Comparison of ENCODE assay signal across 20 cellular contexts in the genomic region with DNA sequence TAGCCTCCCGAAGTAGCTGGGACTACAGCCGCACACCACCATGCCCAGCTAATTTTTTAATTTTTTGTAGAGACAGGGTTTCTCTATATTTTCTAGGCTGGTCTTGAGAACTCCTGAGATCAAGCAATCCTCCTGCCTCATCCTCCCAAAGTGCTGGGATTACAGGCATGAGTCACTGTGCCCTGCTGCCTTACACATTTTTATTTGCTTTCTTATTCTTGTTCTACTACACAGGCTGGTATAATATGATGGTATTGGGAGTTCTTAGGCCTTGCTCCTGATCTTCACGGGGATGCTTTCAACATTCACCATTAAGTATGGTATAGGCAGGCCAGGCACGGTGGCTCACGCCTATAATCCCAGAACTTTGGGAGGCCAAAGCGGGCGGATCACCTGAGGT. TPM values are rescaled to one million over a fixed set of nuclear protein-coding genes. Genes with fewer than 3 reads are reported as not detected.
A peak's percentile ranks its signal among the peaks of the same experiment; 100 is the strongest.
DNase-seq lines count a peak whose midpoint lies in the region; ATAC-seq and TF ChIP-seq lines count a peak whose summit lies in the region.
"Had no signal": no experiment of that assay in that cellular context is flagged by ENCODE, and none has a peak within 500 bp of the region (broad histone marks: within the 10 kb centered on the region; RNA-seq: fewer than 3 reads in every experiment).

No MANE protein-coding gene starts in this region.

- H4K5ac ChIP-seq in IMR-90 (ENCODE audit: low read depth, low read length): no peak overlapping the region

- in situ Hi-C loops in IMR-90 (cut with MboI; ENCODE audit: low sequenced_read_pairs): no loop called here

- H3K27ac Mint-ChIP-seq in GM23338 (peak overlapping the region; percentile 8; the same call in 1 of the 2 replicates), progenitor cell of endocrine pancreas (peak overlapping the region; percentile 64)
- no peak overlapping the region for H3K27ac Mint-ChIP-seq in activated CD4-positive, alpha-beta T cell treated with anti-CD3 and anti-CD28 coated beads, Interleukin-2, amount 10 ng/mL, durations not matched to agents 24 days and 14 days
- H3K27ac Mint-ChIP-seq: CD4-positive, alpha-beta T cell had no signal

- H3K4me3 Mint-ChIP-seq in GM23338 (no peak overlapping the region), progenitor cell of endocrine pancreas (ENCODE audit: low read depth) (no peak overlapping the region)
- H3K4me3 Mint-ChIP-seq in activated CD4-positive, alpha-beta T cell treated with anti-CD3 and anti-CD28 coated beads, Interleukin-2, amount 10 ng/mL, durations not matched to agents 24 days and 14 days: no peak overlapping the region
- H3K4me3 Mint-ChIP-seq: CD4-positive, alpha-beta T cell had no signal

- H3K79me2 ChIP-seq in GM23338 (replicated peaks; ENCODE audit: insufficient read depth): no peaks in the 10 kb centered on the region

- H2BK120ac ChIP-seq in IMR-90 (ENCODE audit: low read depth, low read length): no peak overlapping the region

- H3K4me1 ChIP-seq in GM23338 (ENCODE audit: insufficient read depth) (no peaks in the 10 kb centered on the region; the same call in 1 of the 2 replicates), IMR-90 (ENCODE audit: control insufficient read depth, insufficient read depth, low read length) (no peaks in the 10 kb centered on the region)
- H3K4me1 ChIP-seq: BLaER1 had no signal

- H3K27ac ChIP-seq in GM23338 (ENCODE audit: low read depth) (no peak overlapping the region), IMR-90 (ENCODE audit: insufficient read depth, low read length) (no peak overlapping the region)
- H3K27ac ChIP-seq: BLaER1, GM23248, SK-N-MC had no signal

- H4K20me1 ChIP-seq in GM23338 (replicated peaks; ENCODE audit: insufficient read depth): 0 out of 2 replicates have a peak, but pooled peaks cover 2% of the 10 kb centered on the region
- H4K20me1 ChIP-seq in IMR-90 (ENCODE audit: insufficient read depth, low read length): no peaks in the 10 kb centered on the region

- peaks cover 3% of the 10 kb centered on the region; the same call in 1 of the 2 replicates for H3K9me1 ChIP-seq in IMR-90 (ENCODE audit: insufficient read depth, low read length)

- peaks cover 6% of the 10 kb centered on the region for H3K27me3 Mint-ChIP-seq in GM23338 (ENCODE audit: insufficient read depth, low read depth, poor library complexity)
- no peaks in the 10 kb centered on the region for H3K27me3 Mint-ChIP-seq in progenitor cell of endocrine pancreas
- H3K27me3 Mint-ChIP-seq in activated CD4-positive, alpha-beta T cell treated with anti-CD3 and anti-CD28 coated beads, Interleukin-2, amount 10 ng/mL, durations not matched to agents 24 days and 14 days: no peaks in the 10 kb centered on the region
- H3K27me3 Mint-ChIP-seq: CD4-positive, alpha-beta T cell had no signal

- no peak overlapping the region for H2BK5ac ChIP-seq in IMR-90 (ENCODE audit: low read depth, low read length, poor library complexity, severe bottlenecking)

- DNase-seq in GM23338 (ENCODE audit: low spot score): no peak
- no peak for DNase-seq in IMR-90
- peak; percentile 29 for DNase-seq in epithelial cell of esophagus (ENCODE audit: low read depth)
- DNase-seq in progenitor cell of endocrine pancreas (ENCODE audit: low spot score, unreplicated experiment): no peak
- no peak for DNase-seq in activated CD4-positive, alpha-beta T cell treated with anti-CD3 and anti-CD28 coated beads, Interleukin-2, amount 10 ng/mL, durations not matched to agents 24 days and 14 days
- no peak for DNase-seq in GOT3 (lab: John Stamatoyannopoulos, UW)
- DNase-seq: CD4-positive, alpha-beta T cell; COR-L47; DMS53; GM23248; KG1; MG63; NCI-H2029; NCI-H446 treated with DMSO at 0.1 percent for 48 hours; NCI-H69; SIG-M5 had no signal

- no peak overlapping the region for H3K4ac ChIP-seq in IMR-90 (ENCODE audit: low read depth, low read length)

- TF ChIP-seq CTCF in GM23338 (conservative IDR thresholded peaks at IDR 0.05; ENCODE audit: low read depth in 2 of 2) (no peak), IMR-90 (conservative IDR thresholded peaks at IDR 0.05; ENCODE audit: low read depth, low read length) (no peak), epithelial cell of esophagus (IDR thresholded peaks at IDR 0.05; ENCODE audit: insufficient read depth, low read depth, low read length, missing control alignments) (no peak), progenitor cell of endocrine pancreas (IDR thresholded peaks at IDR 0.05; ENCODE audit: unreplicated experiment) (no peak)

- H3K4me2 ChIP-seq in GM23338 (no peak overlapping the region), IMR-90 (ENCODE audit: low read depth, low read length) (no peak overlapping the region)
- H3K4me2 ChIP-seq: BLaER1 had no signal

- H3K4me1 Mint-ChIP-seq in GM23338: peaks cover 9% of the 10 kb centered on the region
- peaks cover 2% of the 10 kb centered on the region for H3K4me1 Mint-ChIP-seq in progenitor cell of endocrine pancreas (ENCODE audit: low read depth)
- peaks cover 19% of the 10 kb centered on the region for H3K4me1 Mint-ChIP-seq in activated CD4-positive, alpha-beta T cell treated with anti-CD3 and anti-CD28 coated beads, Interleukin-2, amount 10 ng/mL, durations not matched to agents 24 days and 14 days

- H3K9me2 ChIP-seq in GM23338 (ENCODE audit: insufficient read depth): no peaks in the 10 kb centered on the region

- H3K27me3 ChIP-seq in GM23338 (ENCODE audit: insufficient read depth): no peaks in the 10 kb centered on the region
- no peaks in the 10 kb centered on the region for H3K27me3 ChIP-seq in IMR-90 (ENCODE audit: control insufficient read depth, insufficient read depth, low read length)
- H3K27me3 ChIP-seq: BLaER1, MG63 had no signal

- H2AFZ ChIP-seq in GM23338 (no peak overlapping the region), IMR-90 (replicated peaks; ENCODE audit: low read length, poor library complexity) (no peak overlapping the region)
- H2AFZ ChIP-seq: GM23248 had no signal

- no peak overlapping the region for H2AK5ac ChIP-seq in IMR-90 (ENCODE audit: low read depth, low read length)

- intact Hi-C loops in IMR-90 (cut with micrococcal nuclease): no loop called here
- intact Hi-C loops in activated CD4-positive, alpha-beta T cell treated with anti-CD3 and anti-CD28 coated beads, Interleukin-2, amount 10 ng/mL, durations not matched to agents 24 days and 14 days (cut with micrococcal nuclease): loop anchor here (5.0 kb wide), 1 partner anchor 37 kb away; no protein-coding TSS in a partner anchor

- H3K14ac ChIP-seq in IMR-90 (replicated peaks; ENCODE audit: low read depth, low read length): no peak overlapping the region

- H2AK9ac ChIP-seq in IMR-90 (replicated peaks; ENCODE audit: low read depth, low read length, poor library complexity): no peak overlapping the region

- dilution Hi-C loops in IMR-90 (cut with HindIII; ENCODE audit: low sequenced_read_pairs, unreplicated experiment): no loop called here

- no TSS peak for BruUV-seq in IMR-90 (replicated peaks; lab: Mats Ljungman, UMichigan)

- H2BK20ac ChIP-seq in IMR-90 (ENCODE audit: low read depth, low read length): no peak overlapping the region

- no peak overlapping the region for H4K8ac ChIP-seq in IMR-90 (ENCODE audit: low read depth in 2 of 2, low read length in 2 of 2)

- H3K79me1 ChIP-seq in IMR-90 (ENCODE audit: low read depth in 1 of 2, low read length in 2 of 2): no peaks in the 10 kb centered on the region

- no peak overlapping the region for H2BK15ac ChIP-seq in IMR-90 (ENCODE audit: low read depth, low read length)

- H3K23ac ChIP-seq in IMR-90 (ENCODE audit: low read depth, low read length): no peak overlapping the region

- no peak overlapping the region for H3K18ac ChIP-seq in IMR-90 (ENCODE audit: low read depth, low read length)

- CTCF ChIA-PET in IMR-90 (lab: Yijun Ruan, JAX): no interaction called here

- ATAC-seq in GM23338 (no peak), IMR-90 (ENCODE audit: low read depth) (peak; percentile 70), GM19035 (IDR thresholded peaks at IDR 0.05; ENCODE audit: unreplicated experiment) (no peak)
- ATAC-seq: HCT116 had no signal

- 80% methylated on average over 1 of the region's 7 CpGs; no CpG with 5 or more reads in 1 of the 2 experiments for WGBS in IMR-90 (ENCODE audit: extremely low coverage in 2 of 2, insufficient read length in 1 of 2), 2 experiments

- no peaks in the 10 kb centered on the region for H3K36me3 ChIP-seq in GM23338 (ENCODE audit: insufficient read depth)
- H3K36me3 ChIP-seq in IMR-90 (ENCODE audit: control insufficient read depth, insufficient read depth, low read length): peaks cover 4% of the 10 kb centered on the region; the same call in 1 of the 2 replicates
- H3K36me3 ChIP-seq: MG63 had no signal

- POLR2A ChIA-PET in IMR-90 (lab: Charles Lee; ENCODE audit: unreplicated experiment): interaction anchor here (0.6 kb wide), 1 partner anchor 18 kb away, joined by 7 read pairs; no protein-coding TSS in a partner anchor

- H3K56ac ChIP-seq in IMR-90 (ENCODE audit: extremely low read depth, insufficient read depth, low read length): no peak overlapping the region

- TF ChIP-seq POLR2A in IMR-90 (IDR thresholded peaks at IDR 0.05; ENCODE audit: low read depth, low read length): no peak

- H3K4me3 ChIP-seq in GM23338 (no peak overlapping the region), IMR-90 (ENCODE audit: insufficient read depth, low read depth, low read length) (no peak overlapping the region), epithelial cell of esophagus (ENCODE audit: low read length) (no peak overlapping the region)
- H3K4me3 ChIP-seq: BLaER1, GM23248, MG63, SK-N-MC had no signal

- H3K9ac ChIP-seq in IMR-90 (ENCODE audit: low read depth, low read length): no peak overlapping the region
- H3K9ac ChIP-seq: BLaER1, GM23248 had no signal

- no peaks in the 10 kb centered on the region for H3F3A ChIP-seq in GM23338 (replicated peaks; ENCODE audit: low read depth)

- no peak for TF ChIP-seq RAD21 in IMR-90 (IDR thresholded peaks at IDR 0.05; ENCODE audit: low read length)

- no peak overlapping the region for H4K91ac ChIP-seq in IMR-90 (ENCODE audit: insufficient read depth, low read depth, low read length)

- no peaks in the 10 kb centered on the region for H3K9me3 ChIP-seq in IMR-90 (ENCODE audit: control insufficient read depth, insufficient read depth, low read length)
- H3K9me3 ChIP-seq: BLaER1, MG63 had no signal

- H3K36me3 Mint-ChIP-seq in GM23338 (ENCODE audit: low read depth): peaks cover 6% of the 10 kb centered on the region; the same call in 2 of the 3 replicates
- H3K36me3 Mint-ChIP-seq in progenitor cell of endocrine pancreas (ENCODE audit: insufficient read depth): peaks cover 17% of the 10 kb centered on the region
- peaks cover 39% of the 10 kb centered on the region for H3K36me3 Mint-ChIP-seq in activated CD4-positive, alpha-beta T cell treated with anti-CD3 and anti-CD28 coated beads, Interleukin-2, amount 10 ng/mL, durations not matched to agents 24 days and 14 days (ENCODE audit: low read depth)

- H3K9me3 Mint-ChIP-seq in GM23338 (no peaks in the 10 kb centered on the region), progenitor cell of endocrine pancreas (ENCODE audit: low read depth) (no peaks in the 10 kb centered on the region)
- H3K9me3 Mint-ChIP-seq in activated CD4-positive, alpha-beta T cell treated with anti-CD3 and anti-CD28 coated beads, Interleukin-2, amount 10 ng/mL, durations not matched to agents 24 days and 14 days: no peaks in the 10 kb centered on the region
- H3K9me3 Mint-ChIP-seq: CD4-positive, alpha-beta T cell had no signal

RNA-seq across cellular contexts. Expression of a gene that starts 21.2 kb away (rescaled TPM):
- 26.2 and 31.6 TPM in 2 replicates for total RNA-seq in GM23338 (2014; rRNA removed; shearing (Covaris generic))
- polyA plus RNA-seq in GM23338 (2016; fragmentation: Nextera tagmentation; extraction: Ambion mirVana) (14.0 and 14.6 TPM in 2 replicates), IMR-90 (2012; rRNA removed) (7.5 and 8.5 TPM in 2 replicates)
- total RNA-seq in IMR-90 (2012; rRNA removed) (8.6 and 13.3 TPM in 2 replicates), progenitor cell of endocrine pancreas (73.4 and 83.3 TPM in 2 replicates)
- polyA plus RNA-seq in IMR-90 (2012; cell fraction: cytosol; rRNA removed): 3.9 and 6.8 TPM in 2 replicates
- 13.4 and 17.4 TPM in 2 replicates for polyA plus RNA-seq in IMR-90 (2012; cell fraction: nucleus; rRNA removed; ENCODE audit: low replicate concordance)
- total RNA-seq in activated CD4-positive, alpha-beta T cell treated with anti-CD3 and anti-CD28 coated beads, Interleukin-2, amount 10 ng/mL, durations not matched to agents 24 days and 14 days: 28.1 and 30.1 TPM in 2 replicates
